1 cellular context compared by ENCODE assay signal in the genomic region with DNA sequence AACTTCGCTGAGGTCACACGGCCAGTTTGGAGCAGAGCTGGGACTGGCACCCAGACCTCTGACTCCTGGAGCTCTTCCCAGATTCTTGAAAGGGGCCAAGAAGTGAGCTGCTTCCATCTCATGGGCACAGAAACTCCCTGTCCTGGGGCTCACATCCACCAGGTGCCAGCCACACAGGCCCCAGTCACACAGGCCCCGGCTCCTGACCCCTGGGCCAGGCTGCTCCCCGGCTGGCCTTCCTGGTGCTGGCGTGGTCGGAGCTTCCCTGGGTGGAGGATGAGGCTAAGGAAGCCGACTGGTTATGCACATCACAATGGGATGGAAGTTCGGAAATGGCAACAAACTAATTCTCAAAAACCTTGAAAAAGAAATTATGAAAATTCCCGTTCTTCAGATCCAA.
TF ChIP-seq lines count a peak whose summit lies in the region.

No MANE protein-coding gene starts in this region.

TF ChIP-seq in H1, 55 proteins besides CTCF, POLR2A, EP300 and RAD21:
- TF ChIP-seq ASH2L (IDR thresholded peaks at IDR 0.05; ENCODE audit: low read length), result no peak
- TF ChIP-seq TAF1 (IDR thresholded peaks at IDR 0.05; ENCODE audit: low read depth, low read length), result no peak
- no peak for TF ChIP-seq GABPA (IDR thresholded peaks at IDR 0.05; ENCODE audit: borderline replicate concordance, insufficient read depth, low read length)
- TF ChIP-seq TAF7 (optimal IDR thresholded peaks at IDR 0.05; ENCODE audit: borderline replicate concordance, low read depth, low read length), result no peak
- TF ChIP-seq TCF12 (IDR thresholded peaks at IDR 0.05; ENCODE audit: low read depth, low read length), result no peak
- TF ChIP-seq SIRT6 (IDR thresholded peaks at IDR 0.05; ENCODE audit: low read length), result no peak
- TF ChIP-seq GTF2F1 (IDR thresholded peaks at IDR 0.05; ENCODE audit: borderline replicate concordance, low read depth, low read length), result no peak
- TF ChIP-seq CBX5 (IDR thresholded peaks at IDR 0.05; ENCODE audit: low read depth, low read length), result no peak
